In the genomic region with DNA sequence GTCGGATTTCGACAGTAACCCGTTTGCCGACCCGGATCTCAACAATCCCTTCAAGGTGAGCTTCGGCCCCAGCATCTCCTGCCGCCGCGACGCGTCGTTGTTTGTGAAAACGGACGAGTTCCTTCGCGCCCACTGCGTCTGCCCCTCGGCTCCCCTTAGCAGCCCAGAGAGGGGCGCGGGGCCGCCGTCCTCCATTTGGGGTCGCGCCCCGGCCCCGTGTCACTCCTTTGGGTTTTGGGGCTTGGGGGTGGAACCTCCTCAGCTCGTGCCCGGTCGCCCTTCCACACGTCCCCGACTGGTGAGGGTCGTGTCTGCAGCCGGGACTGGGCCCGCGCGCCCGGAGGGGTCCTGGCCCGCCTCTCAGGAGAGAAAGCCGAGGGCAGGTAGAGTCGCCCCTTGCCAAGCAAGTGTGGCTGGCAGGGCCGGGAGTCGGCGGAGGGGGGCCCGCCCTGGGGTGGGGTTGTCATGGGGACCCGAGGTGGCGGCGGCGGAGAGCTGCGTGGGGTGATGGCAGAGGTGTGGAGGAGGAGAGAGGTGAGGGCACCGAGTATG, we compare ENCODE assay signal across 1 cellular context.
A peak's percentile ranks its signal among the peaks of the same experiment; 100 is the strongest.
TF ChIP-seq lines count a peak whose summit lies in the region.

No MANE protein-coding gene starts in this region.

TF ChIP-seq in HEK293, 187 proteins besides CTCF, POLR2A, EP300 and RAD21 (continued from another document):
- TF ChIP-seq, protein P1, sequence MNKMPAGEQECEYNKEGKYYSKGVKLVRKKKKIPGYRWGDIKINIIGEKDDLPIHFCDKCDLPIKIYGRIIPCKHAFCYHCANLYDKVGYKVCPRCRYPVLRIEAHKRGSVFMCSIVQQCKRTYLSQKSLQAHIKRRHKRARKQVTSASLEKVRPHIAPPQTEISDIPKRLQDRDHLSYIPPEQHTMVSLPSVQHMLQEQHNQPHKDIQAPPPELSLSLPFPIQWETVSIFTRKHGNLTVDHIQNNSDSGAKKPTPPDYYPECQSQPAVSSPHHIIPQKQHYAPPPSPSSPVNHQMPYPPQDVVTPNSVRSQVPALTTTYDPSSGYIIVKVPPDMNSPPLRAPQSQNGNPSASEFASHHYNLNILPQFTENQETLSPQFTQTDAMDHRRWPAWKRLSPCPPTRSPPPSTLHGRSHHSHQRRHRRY (tag by site-specific recombination; IDR thresholded peaks at IDR 0.05) = no peak
- TF ChIP-seq GLIS1 (tag by site-specific recombination; IDR thresholded peaks at IDR 0.05) (peak; percentile 99), ZNF121 (tag by site-specific recombination; IDR thresholded peaks at IDR 0.05) (0 out of 2 replicates have a peak, but pooled peaks have one; percentile 26), ZBTB17 (tag by site-specific recombination; IDR thresholded peaks at IDR 0.05) (peak; percentile 61), ZIC2 (tag by site-specific recombination; IDR thresholded peaks at IDR 0.05) (peak; percentile 44; the same call in 1 of the 2 replicates), ZNF335 (tag by site-specific recombination; conservative IDR thresholded peaks at IDR 0.05) (peak; percentile 50; the same call in 1 of the 2 replicates), KLF8 (tag by site-specific recombination; IDR thresholded peaks at IDR 0.05) (peak; percentile 46), ZEB2 (tag by site-specific recombination; IDR thresholded peaks at IDR 0.05) (no peak; the same call in 1 of the 2 replicates), ZFP37 (tag by site-specific recombination; IDR thresholded peaks at IDR 0.05) (peak; percentile 48; the same call in 1 of the 2 replicates), EGR2 (tag by site-specific recombination; IDR thresholded peaks at IDR 0.05; ENCODE audit: low read depth) (peak; percentile 71; the same call in 1 of the 2 replicates), ZNF501 (tag by site-specific recombination; IDR thresholded peaks at IDR 0.05) (peak; percentile 45; the same call in 1 of the 2 replicates), ZNF423 (tag by site-specific recombination; IDR thresholded peaks at IDR 0.05) (peak; percentile 81; the same call in 1 of the 2 replicates), ZNF433 (tag by site-specific recombination; IDR thresholded peaks at IDR 0.05; ENCODE audit: low read depth) (no peak), ZFHX2 (tag by site-specific recombination; conservative IDR thresholded peaks at IDR 0.05) (peak; percentile 86), ZBTB20 (tag by site-specific recombination; IDR thresholded peaks at IDR 0.05) (peak; percentile 17; the same call in 1 of the 2 replicates), GLIS2 (tag by site-specific recombination; IDR thresholded peaks at IDR 0.05) (peak; percentile 98), KLF1 (tag by site-specific recombination; IDR thresholded peaks at IDR 0.05) (peak; percentile 55)
- TF ChIP-seq, protein P2, sequence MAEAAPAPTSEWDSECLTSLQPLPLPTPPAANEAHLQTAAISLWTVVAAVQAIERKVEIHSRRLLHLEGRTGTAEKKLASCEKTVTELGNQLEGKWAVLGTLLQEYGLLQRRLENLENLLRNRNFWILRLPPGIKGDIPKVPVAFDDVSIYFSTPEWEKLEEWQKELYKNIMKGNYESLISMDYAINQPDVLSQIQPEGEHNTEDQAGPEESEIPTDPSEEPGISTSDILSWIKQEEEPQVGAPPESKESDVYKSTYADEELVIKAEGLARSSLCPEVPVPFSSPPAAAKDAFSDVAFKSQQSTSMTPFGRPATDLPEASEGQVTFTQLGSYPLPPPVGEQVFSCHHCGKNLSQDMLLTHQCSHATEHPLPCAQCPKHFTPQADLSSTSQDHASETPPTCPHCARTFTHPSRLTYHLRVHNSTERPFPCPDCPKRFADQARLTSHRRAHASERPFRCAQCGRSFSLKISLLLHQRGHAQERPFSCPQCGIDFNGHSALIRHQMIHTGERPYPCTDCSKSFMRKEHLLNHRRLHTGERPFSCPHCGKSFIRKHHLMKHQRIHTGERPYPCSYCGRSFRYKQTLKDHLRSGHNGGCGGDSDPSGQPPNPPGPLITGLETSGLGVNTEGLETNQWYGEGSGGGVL (tag by site-specific recombination; IDR thresholded peaks at IDR 0.05) = peak; percentile 70
- TF ChIP-seq, protein P3, sequence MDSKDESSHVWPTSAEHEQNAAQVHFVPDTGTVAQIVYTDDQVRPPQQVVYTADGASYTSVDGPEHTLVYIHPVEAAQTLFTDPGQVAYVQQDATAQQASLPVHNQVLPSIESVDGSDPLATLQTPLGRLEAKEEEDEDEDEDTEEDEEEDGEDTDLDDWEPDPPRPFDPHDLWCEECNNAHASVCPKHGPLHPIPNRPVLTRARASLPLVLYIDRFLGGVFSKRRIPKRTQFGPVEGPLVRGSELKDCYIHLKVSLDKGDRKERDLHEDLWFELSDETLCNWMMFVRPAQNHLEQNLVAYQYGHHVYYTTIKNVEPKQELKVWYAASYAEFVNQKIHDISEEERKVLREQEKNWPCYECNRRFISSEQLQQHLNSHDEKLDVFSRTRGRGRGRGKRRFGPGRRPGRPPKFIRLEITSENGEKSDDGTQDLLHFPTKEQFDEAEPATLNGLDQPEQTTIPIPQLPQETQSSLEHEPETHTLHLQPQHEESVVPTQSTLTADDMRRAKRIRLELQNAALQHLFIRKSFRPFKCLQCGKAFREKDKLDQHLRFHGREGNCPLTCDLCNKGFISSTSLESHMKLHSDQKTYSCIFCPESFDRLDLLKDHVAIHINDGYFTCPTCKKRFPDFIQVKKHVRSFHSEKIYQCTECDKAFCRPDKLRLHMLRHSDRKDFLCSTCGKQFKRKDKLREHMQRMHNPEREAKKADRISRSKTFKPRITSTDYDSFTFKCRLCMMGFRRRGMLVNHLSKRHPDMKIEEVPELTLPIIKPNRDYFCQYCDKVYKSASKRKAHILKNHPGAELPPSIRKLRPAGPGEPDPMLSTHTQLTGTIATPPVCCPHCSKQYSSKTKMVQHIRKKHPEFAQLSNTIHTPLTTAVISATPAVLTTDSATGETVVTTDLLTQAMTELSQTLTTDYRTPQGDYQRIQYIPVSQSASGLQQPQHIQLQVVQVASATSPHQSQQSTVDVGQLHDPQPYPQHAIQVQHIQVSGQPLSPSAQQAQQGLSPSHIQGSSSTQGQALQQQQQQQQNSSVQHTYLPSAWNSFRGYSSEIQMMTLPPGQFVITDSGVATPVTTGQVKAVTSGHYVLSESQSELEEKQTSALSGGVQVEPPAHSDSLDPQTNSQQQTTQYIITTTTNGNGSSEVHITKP (tag by site-specific recombination; IDR thresholded peaks at IDR 0.05) = no peak
